13 cellular contexts compared by ENCODE assay signal in genomic region chr4:187602339-187603092, GRCh38.
A peak's percentile ranks its signal among the peaks of the same experiment; 100 is the strongest.
DNase-seq lines count a peak whose midpoint lies in the region; ATAC-seq and TF ChIP-seq lines count a peak whose summit lies in the region.
"Had no signal": no experiment of that assay in that cellular context is flagged by ENCODE, and none has a peak within 500 bp of the region (broad histone marks: within the 10 kb centered on the region; RNA-seq: fewer than 3 reads in every experiment).

No MANE protein-coding gene starts in this region.

- H2AFZ ChIP-seq in fibroblast of lung (ENCODE audit: low read length) (peak overlapping the region; percentile 70), smooth muscle cell (ENCODE audit: low read depth) (no peak overlapping the region)

- ATAC-seq in SK-N-SH treated with all-trans-retinoic acid at 6 μM for 48 hours: peak; percentile 50
- ATAC-seq in HG03159 (IDR thresholded peaks at IDR 0.05; ENCODE audit: unreplicated experiment): no peak
- ATAC-seq in lower lobe of right lung: no peak
- ATAC-seq: left lobe of liver had no signal

- peak overlapping the region; percentile 66 for H3K4me2 ChIP-seq in fibroblast of lung (ENCODE audit: extremely low read depth, insufficient read depth, low read length)
- peak overlapping the region; percentile 53 for H3K4me2 ChIP-seq in smooth muscle cell

- H3K9ac ChIP-seq in fibroblast of lung (ENCODE audit: insufficient read depth, low read length) (peak overlapping the region; percentile 8), smooth muscle cell (ENCODE audit: low read depth) (peak overlapping the region; percentile 21)

- H4K20me1 ChIP-seq in fibroblast of lung (ENCODE audit: control insufficient read depth, extremely low read depth, insufficient read depth, low read length): no peaks in the 10 kb centered on the region
- H4K20me1 ChIP-seq in smooth muscle cell (ENCODE audit: low read depth): no peaks in the 10 kb centered on the region

- no peaks in the 10 kb centered on the region for H3K9me3 ChIP-seq in fibroblast of lung (ENCODE audit: control insufficient read depth, insufficient read depth, low read depth, low read length)
- no peaks in the 10 kb centered on the region for H3K9me3 ChIP-seq in smooth muscle cell (replicated peaks; ENCODE audit: low read depth)
- no peaks in the 10 kb centered on the region for H3K9me3 ChIP-seq in lower lobe of right lung

- H3K4me3 ChIP-seq in fibroblast of lung (replicated peaks in 1 of 4; ENCODE audit: control extremely low read depth in 1 of 4, insufficient read depth in 1 of 4, low read depth in 3 of 4, low read length in 4 of 4) (peak overlapping the region in 3 of 4 experiments; percentile 9 to 21 (median 20)), smooth muscle cell (no peak overlapping the region), lower lobe of right lung (no peak overlapping the region)

- H3K27me3 ChIP-seq in fibroblast of lung (ENCODE audit: control insufficient read depth, insufficient read depth, low read length) (no peaks in the 10 kb centered on the region), smooth muscle cell (ENCODE audit: low read depth) (no peaks in the 10 kb centered on the region), lower lobe of right lung (ENCODE audit: low read depth) (no peaks in the 10 kb centered on the region)

- H3K27ac ChIP-seq in fibroblast of lung (ENCODE audit: insufficient read depth, low read length): peak overlapping the region; percentile 70
- peak overlapping the region; percentile 75 for H3K27ac ChIP-seq in smooth muscle cell (ENCODE audit: low read depth)
- H3K27ac ChIP-seq in lower lobe of right lung: no peak overlapping the region

- WGBS in smooth muscle cell (ENCODE audit: low lambda C conversion rate): 57% methylated on average over 11 of the region's 11 CpGs

- peaks cover 8% of the 10 kb centered on the region for H3F3A ChIP-seq in smooth muscle cell (ENCODE audit: low read depth)

- DNase-seq in GM03348 (ENCODE audit: low spot score): peak; percentile 51
- peak; percentile 21 to 89 for DNase-seq in fibroblast of lung (ENCODE audit: low read depth in 2 of 2)
- no peak for DNase-seq in smooth muscle cell (lab: John Stamatoyannopoulos, UW; ENCODE audit: unreplicated experiment)
- no peak for DNase-seq in GM13977 (ENCODE audit: low spot score)
- DNase-seq in lower lobe of right lung: no peak
- DNase-seq in cardiac septum (ENCODE audit: low spot score): no peak
- DNase-seq: activated CD4-positive, alpha-beta T cell treated with anti-CD3 and anti-CD28 coated beads for 4 hours; DMS 273 treated with DMSO at 0.1 percent for 48 hours; NCI-H510A treated with DMSO at 0.1 percent for 48 hours; stimulated activated CD4-positive, alpha-beta T cell treated with anti-CD3 and anti-CD28 coated beads, Interleukin-1b, Interleukin-23, amount 100 ng/mL, for 48 hours had no signal

- peaks cover 17% of the 10 kb centered on the region for H3K4me1 ChIP-seq in fibroblast of lung (ENCODE audit: control insufficient read depth, extremely low read depth, insufficient read depth, low read length)
- no peaks in the 10 kb centered on the region for H3K4me1 ChIP-seq in smooth muscle cell (ENCODE audit: low read depth)
- no peaks in the 10 kb centered on the region for H3K4me1 ChIP-seq in lower lobe of right lung

- no peaks in the 10 kb centered on the region for H3K36me3 ChIP-seq in fibroblast of lung (ENCODE audit: control insufficient read depth, insufficient read depth, low read length)
- no peaks in the 10 kb centered on the region for H3K36me3 ChIP-seq in smooth muscle cell (ENCODE audit: low read depth)
- no peaks in the 10 kb centered on the region for H3K36me3 ChIP-seq in lower lobe of right lung

- in situ Hi-C loops in GM13977 (cut with MboI; ENCODE audit: low pct_unique_long_range_greater_than_20kb, low sequenced_read_pairs, unreplicated experiment): no loop called here

- H3K79me2 ChIP-seq in fibroblast of lung (ENCODE audit: control insufficient read depth, insufficient read depth, low read length) (no peaks in the 10 kb centered on the region), smooth muscle cell (ENCODE audit: low read depth) (no peaks in the 10 kb centered on the region)

- intact Hi-C loops in lower lobe of right lung (cut with DNase I): no loop called here
- intact Hi-C loops in cardiac septum (cut with DNase I): loop anchor here (10.0 kb wide), 1 partner anchor 1602 kb away; no protein-coding TSS in a partner anchor

- TF ChIP-seq CTCF in fibroblast of lung (conservative IDR thresholded peaks at IDR 0.05 in 1 of 2, IDR thresholded peaks at IDR 0.05 in 1 of 2; ENCODE audit: low read depth in 1 of 2, low read length in 2 of 2) (no peak), smooth muscle cell (IDR thresholded peaks at IDR 0.05; ENCODE audit: borderline replicate concordance, insufficient read depth, poor library complexity, severe bottlenecking) (no peak), GM13977 (IDR thresholded peaks at IDR 0.05; ENCODE audit: extremely low read depth, insufficient read depth, missing control alignments) (no peak), lower lobe of right lung (IDR thresholded peaks at IDR 0.05) (no peak)

TF ChIP-seq in SK-N-SH treated with all-trans-retinoic acid at 6 μM for 48 hours, 23 proteins besides CTCF, POLR2A, EP300 and RAD21 (continues in another document):
- TF ChIP-seq CSDC2 (CRISPR knock-in tag; IDR thresholded peaks at IDR 0.05) (no peak), CREB5 (CRISPR knock-in tag; IDR thresholded peaks at IDR 0.05; ENCODE audit: low read depth) (no peak), PATZ1 (CRISPR knock-in tag; IDR thresholded peaks at IDR 0.05; ENCODE audit: borderline replicate concordance) (no peak), TSHZ2 (CRISPR knock-in tag; IDR thresholded peaks at IDR 0.05) (no peak), CSRNP3 (CRISPR knock-in tag; IDR thresholded peaks at IDR 0.05) (no peak), OSR1 (CRISPR knock-in tag; IDR thresholded peaks at IDR 0.05) (no peak), PPARA (CRISPR knock-in tag; IDR thresholded peaks at IDR 0.05; ENCODE audit: borderline replicate concordance) (no peak), ZC3H10 (CRISPR knock-in tag; IDR thresholded peaks at IDR 0.05) (no peak)

Comparison
In these comparisons a context has a peak if more than half of its experiments do, and no peak if none do; other contexts are left out.
1. DNase-seq: peak in GM03348 (single experiment) and fibroblast of lung (2 of 2); none in smooth muscle cell (single experiment), GM13977 (single experiment), lower lobe of right lung (single experiment) and cardiac septum (single experiment).
2. H3K4me3 ChIP-seq: peak in fibroblast of lung (3 of 4); none in smooth muscle cell (single experiment) and lower lobe of right lung (single experiment).